ENCODE assay signal across 7 cellular contexts in the genomic region with DNA sequence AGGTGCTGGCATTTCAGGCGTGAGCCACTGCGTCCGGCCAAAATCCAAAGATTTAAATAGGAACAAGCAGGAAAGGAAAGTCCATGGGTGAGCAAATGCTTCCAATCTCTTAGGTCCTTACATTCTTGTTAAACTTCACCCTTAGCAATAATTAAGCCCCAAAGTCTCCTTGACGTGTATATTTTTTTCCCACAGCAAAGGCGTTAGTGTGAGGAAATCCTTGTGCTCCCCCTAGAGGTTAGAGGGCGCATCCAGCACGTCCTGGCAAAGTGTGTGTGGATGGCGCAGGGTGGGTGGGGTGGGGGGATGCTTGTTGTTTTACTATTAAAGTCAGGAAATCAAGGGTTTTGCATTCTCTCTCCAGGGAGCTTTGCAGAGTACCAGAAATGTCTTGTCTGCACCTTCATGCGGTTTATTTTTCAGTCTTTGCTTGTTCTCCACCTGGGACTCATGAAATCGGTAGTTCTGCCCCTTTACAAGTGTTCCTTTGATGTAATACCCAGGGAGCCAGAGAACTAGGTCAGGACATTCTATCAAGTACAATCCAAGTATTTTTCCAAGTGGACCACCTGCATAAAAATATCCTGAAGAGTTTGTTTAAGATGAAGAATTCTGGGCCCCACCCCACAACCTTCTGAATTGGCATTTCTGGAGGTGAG. TPM values are rescaled to one million over a fixed set of nuclear protein-coding genes. Genes with fewer than 3 reads are reported as not detected.
DNase-seq lines count a peak whose midpoint lies in the region; ATAC-seq, FAIRE-seq and TF ChIP-seq lines count a peak whose summit lies in the region.

No MANE protein-coding gene starts in this region.

- peak overlapping the region; percentile 94 for H2AFZ ChIP-seq in Karpas-422 (ENCODE audit: low read length)
- no peak overlapping the region for H2AFZ ChIP-seq in osteoblast (ENCODE audit: low read length)

- H3K9me3 ChIP-seq in Karpas-422 (ENCODE audit: low read length) (no peaks in the 10 kb centered on the region), osteoblast (ENCODE audit: low read depth, low read length) (no peaks in the 10 kb centered on the region)

- no peaks in the 10 kb centered on the region for H3K36me3 ChIP-seq in Karpas-422 (ENCODE audit: insufficient read depth, low read length)
- no peaks in the 10 kb centered on the region for H3K36me3 ChIP-seq in osteoblast (ENCODE audit: insufficient read depth, low read length)

- peak; percentile 81 for FAIRE-seq in GM12891 (lab: Jason Lieb, UNC)
- no peak for FAIRE-seq in RCC 7860 (lab: Jason Lieb, UNC)
- no peak for FAIRE-seq in urothelium cell line (lab: Jason Lieb, UNC)

- H3K9ac ChIP-seq in Karpas-422 (ENCODE audit: low read length), result peak overlapping the region; percentile 58

- H3K27me3 Mint-ChIP-seq in activated T-helper 17 cell treated with anti-CD3 and anti-CD28 coated beads, Interleukin-2, amount 50 U/mL, for 72 hours, result no peaks in the 10 kb centered on the region

- TF ChIP-seq POLR2A in GM12891 (IDR thresholded peaks at IDR 0.05; ENCODE audit: low read depth, low read length), result no peak

- no peaks in the 10 kb centered on the region for H3K4me1 Mint-ChIP-seq in activated T-helper 17 cell treated with anti-CD3 and anti-CD28 coated beads, Interleukin-2, amount 50 U/mL, for 72 hours

- no peaks in the 10 kb centered on the region for H3K9me3 Mint-ChIP-seq in activated T-helper 17 cell treated with anti-CD3 and anti-CD28 coated beads, Interleukin-2, amount 50 U/mL, for 72 hours

- H4K20me1 ChIP-seq in Karpas-422 (ENCODE audit: insufficient read depth, low read depth, low read length), result no peaks in the 10 kb centered on the region
- no peaks in the 10 kb centered on the region for H4K20me1 ChIP-seq in osteoblast (ENCODE audit: insufficient read depth, low read length)

- peak; percentile 67 for TF ChIP-seq CTCF in foreskin fibroblast (IDR thresholded peaks at IDR 0.05; ENCODE audit: low read depth, low read length)
- peak; percentile 58 for TF ChIP-seq CTCF in osteoblast (IDR thresholded peaks at IDR 0.05; ENCODE audit: extremely low read depth, low read depth, low read length)

- no peak overlapping the region for H3K27ac ChIP-seq in Karpas-422 (ENCODE audit: low read length)
- H3K27ac ChIP-seq in osteoblast (ENCODE audit: low read depth, low read length), result no peak overlapping the region

- peaks cover 8% of the 10 kb centered on the region for H3K4me1 ChIP-seq in Karpas-422 (ENCODE audit: low read length)
- no peaks in the 10 kb centered on the region for H3K4me1 ChIP-seq in osteoblast (ENCODE audit: insufficient read depth, low read length)

- H3K4me3 ChIP-seq in Karpas-422 (ENCODE audit: low read length) (peak overlapping the region; percentile 41; the same call in 1 of the 2 replicates), foreskin fibroblast (ENCODE audit: low read depth in 1 of 2, low read length in 2 of 2) (no peak overlapping the region), osteoblast (ENCODE audit: insufficient read depth, low read length) (no peak overlapping the region)

- H3K79me2 ChIP-seq in Karpas-422 (ENCODE audit: low read length) (no peaks in the 10 kb centered on the region), osteoblast (ENCODE audit: insufficient read depth, low read length) (no peaks in the 10 kb centered on the region)

- H3K9me2 ChIP-seq in Karpas-422 (replicated peaks; ENCODE audit: insufficient read depth, low read length), result no peaks in the 10 kb centered on the region

- DNase-seq in GM12891 (ENCODE audit: insufficient read length, low spot score) (peak; percentile 44), Karpas-422 (peak; percentile 92), RCC 7860 (ENCODE audit: low spot score) (peak; percentile 42), foreskin fibroblast (peak; percentile 39 to 80), osteoblast (ENCODE audit: insufficient read length, low spot score, missing footprints) (peak; percentile 88), urothelium cell line (ENCODE audit: low spot score) (peak; percentile 55)

- peak; percentile 88 for ATAC-seq in activated T-helper 17 cell treated with anti-CD3 and anti-CD28 coated beads, Interleukin-2, amount 50 U/mL, for 72 hours (replicated peaks)

- H3K4me2 ChIP-seq in Karpas-422 (ENCODE audit: low read depth, low read length, poor library complexity, severe bottlenecking), result peak overlapping the region; percentile 62
- peak overlapping the region; percentile 10 for H3K4me2 ChIP-seq in osteoblast (ENCODE audit: insufficient read depth, low read length)

- no peak overlapping the region for H3K27ac Mint-ChIP-seq in activated T-helper 17 cell treated with anti-CD3 and anti-CD28 coated beads, Interleukin-2, amount 50 U/mL, for 72 hours

- H3K27me3 ChIP-seq in Karpas-422 (ENCODE audit: low read length), result no peaks in the 10 kb centered on the region
- H3K27me3 ChIP-seq in osteoblast (ENCODE audit: insufficient read depth, low read length), result no peaks in the 10 kb centered on the region

- no peak overlapping the region for H3K4me3 Mint-ChIP-seq in activated T-helper 17 cell treated with anti-CD3 and anti-CD28 coated beads, Interleukin-2, amount 50 U/mL, for 72 hours

- no peaks in the 10 kb centered on the region for H3K36me3 Mint-ChIP-seq in activated T-helper 17 cell treated with anti-CD3 and anti-CD28 coated beads, Interleukin-2, amount 50 U/mL, for 72 hours (ENCODE audit: low read depth)

TF ChIP-seq in GM12891, 5 proteins besides CTCF, POLR2A, EP300 and RAD21:
- no peak for TF ChIP-seq POU2F2 (IDR thresholded peaks at IDR 0.05; ENCODE audit: low read depth, low read length)

RNA-seq across cellular contexts. Expression of a gene that starts 22.2 kb away (rescaled TPM):
- 26.9 TPM for polyA plus RNA-seq in GM12891 (2012; ENCODE audit: low read depth, missing spikeins)
- total RNA-seq in Karpas-422 (2014; rRNA removed; shearing (Covaris generic); ENCODE audit: low replicate concordance), result 96.0 and 126 TPM in 2 replicates
- total RNA-seq in activated T-helper 17 cell treated with anti-CD3 and anti-CD28 coated beads, Interleukin-2, amount 50 U/mL, for 72 hours, result 10 to 100 TPM; 45.6 to 64.6 TPM
- total RNA-seq in osteoblast, result 32.7 and 33.7 TPM in 2 replicates

Comparison
In these comparisons a context has a peak if more than half of its experiments do, and no peak if none do; other contexts are left out.
1. DNase-seq: peak in every context shown above with its lines; median percentile 92 in Karpas-422; 88 in osteoblast; 60 in foreskin fibroblast; 55 in urothelium cell line; 44 in GM12891; 42 in RCC 7860.